In genomic region chr4:153954654-153955053, GRCh38 we compare ENCODE assay signal across 1 cellular context.
TF ChIP-seq lines count a peak whose summit lies in the region.

No MANE protein-coding gene starts in this region.

TF ChIP-seq in K562, 482 proteins besides CTCF, POLR2A, EP300 and RAD21:
- peak; percentile 68 for TF ChIP-seq TEAD4 (IDR thresholded peaks at IDR 0.05; ENCODE audit: low read length)
- no peak for TF ChIP-seq TEAD4 (CRISPR knock-in tag; IDR thresholded peaks at IDR 0.05; ENCODE audit: borderline replicate concordance)
- peak; percentile 68 for TF ChIP-seq ARID1B (IDR thresholded peaks at IDR 0.05)
- TF ChIP-seq DEAF1 (CRISPR knock-in tag; IDR thresholded peaks at IDR 0.05) = no peak
- TF ChIP-seq TAL1 (IDR thresholded peaks at IDR 0.05) = peak; percentile 74
- TF ChIP-seq, protein P1, sequence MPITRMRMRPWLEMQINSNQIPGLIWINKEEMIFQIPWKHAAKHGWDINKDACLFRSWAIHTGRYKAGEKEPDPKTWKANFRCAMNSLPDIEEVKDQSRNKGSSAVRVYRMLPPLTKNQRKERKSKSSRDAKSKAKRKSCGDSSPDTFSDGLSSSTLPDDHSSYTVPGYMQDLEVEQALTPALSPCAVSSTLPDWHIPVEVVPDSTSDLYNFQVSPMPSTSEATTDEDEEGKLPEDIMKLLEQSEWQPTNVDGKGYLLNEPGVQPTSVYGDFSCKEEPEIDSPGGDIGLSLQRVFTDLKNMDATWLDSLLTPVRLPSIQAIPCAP (CRISPR knock-in tag; IDR thresholded peaks at IDR 0.05; ENCODE audit: borderline replicate concordance) = no peak
- peak; percentile 27; the same call in 1 of the 2 replicates for TF ChIP-seq MTA2 (IDR thresholded peaks at IDR 0.05; ENCODE audit: low read depth)
- no peak for TF ChIP-seq EZH2 (IDR thresholded peaks at IDR 0.05; ENCODE audit: borderline replicate concordance, low read depth, low read length)
- TF ChIP-seq NFIC (IDR thresholded peaks at IDR 0.05) = 0 out of 2 replicates have a peak, but pooled peaks have one; percentile 15
- TF ChIP-seq NCOR1 (IDR thresholded peaks at IDR 0.05) = peak; percentile 45; the same call in 1 of the 2 replicates
- TF ChIP-seq RB1 (IDR thresholded peaks at IDR 0.05; ENCODE audit: low read depth) = no peak
- peak; percentile 29 to 47; a peak in 1 of 4 replicates for TF ChIP-seq KDM1A (IDR thresholded peaks at IDR 0.05)
- TF ChIP-seq ETS2 (tag; IDR thresholded peaks at IDR 0.05; ENCODE audit: borderline replicate concordance, poor library complexity, severe bottlenecking) = no peak
- no peak for TF ChIP-seq PRDM10 (IDR thresholded peaks at IDR 0.05; ENCODE audit: partially characterized antibody)
- TF ChIP-seq POLR2H (tag; IDR thresholded peaks at IDR 0.05; ENCODE audit: low read depth) = no peak
- no peak for TF ChIP-seq RBM17 (IDR thresholded peaks at IDR 0.05; ENCODE audit: borderline replicate concordance, low read depth, low read length)
- TF ChIP-seq CBFA2T3 (IDR thresholded peaks at IDR 0.05) = peak; percentile 79
- no peak for TF ChIP-seq NFXL1 (CRISPR knock-in tag; IDR thresholded peaks at IDR 0.05)
- no peak for TF ChIP-seq ARHGAP35 (IDR thresholded peaks at IDR 0.05; ENCODE audit: partially characterized antibody)
- TF ChIP-seq SIRT6 (IDR thresholded peaks at IDR 0.05; ENCODE audit: low read depth, low read length) = no peak
- TF ChIP-seq PHTF2 (CRISPR knock-in tag; IDR thresholded peaks at IDR 0.05) = no peak
- no peak for TF ChIP-seq HINFP (tag; conservative IDR thresholded peaks at IDR 0.05; ENCODE audit: low read depth)
- TF ChIP-seq ARID4B (CRISPR knock-in tag; IDR thresholded peaks at IDR 0.05) = no peak
- TF ChIP-seq CBFA2T2 (conservative IDR thresholded peaks at IDR 0.05) = peak; percentile 59
- TF ChIP-seq, protein P2, sequence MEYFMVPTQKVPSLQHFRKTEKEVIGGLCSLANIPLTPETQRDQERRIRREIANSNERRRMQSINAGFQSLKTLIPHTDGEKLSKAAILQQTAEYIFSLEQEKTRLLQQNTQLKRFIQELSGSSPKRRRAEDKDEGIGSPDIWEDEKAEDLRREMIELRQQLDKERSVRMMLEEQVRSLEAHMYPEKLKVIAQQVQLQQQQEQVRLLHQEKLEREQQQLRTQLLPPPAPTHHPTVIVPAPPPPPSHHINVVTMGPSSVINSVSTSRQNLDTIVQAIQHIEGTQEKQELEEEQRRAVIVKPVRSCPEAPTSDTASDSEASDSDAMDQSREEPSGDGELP (CRISPR knock-in tag; IDR thresholded peaks at IDR 0.05; ENCODE audit: borderline replicate concordance) = no peak
- TF ChIP-seq SNIP1 (IDR thresholded peaks at IDR 0.05; ENCODE audit: low read depth) = no peak
- no peak for TF ChIP-seq KLF6 (CRISPR knock-in tag; IDR thresholded peaks at IDR 0.05; ENCODE audit: borderline replicate concordance)
- TF ChIP-seq NCOA2 (IDR thresholded peaks at IDR 0.05; ENCODE audit: partially characterized antibody in 2 of 2) = no peak
- TF ChIP-seq MAFG (tag; conservative IDR thresholded peaks at IDR 0.05) = no peak
